Comparison of ENCODE assay signal across 1 cellular context in the genomic region with DNA sequence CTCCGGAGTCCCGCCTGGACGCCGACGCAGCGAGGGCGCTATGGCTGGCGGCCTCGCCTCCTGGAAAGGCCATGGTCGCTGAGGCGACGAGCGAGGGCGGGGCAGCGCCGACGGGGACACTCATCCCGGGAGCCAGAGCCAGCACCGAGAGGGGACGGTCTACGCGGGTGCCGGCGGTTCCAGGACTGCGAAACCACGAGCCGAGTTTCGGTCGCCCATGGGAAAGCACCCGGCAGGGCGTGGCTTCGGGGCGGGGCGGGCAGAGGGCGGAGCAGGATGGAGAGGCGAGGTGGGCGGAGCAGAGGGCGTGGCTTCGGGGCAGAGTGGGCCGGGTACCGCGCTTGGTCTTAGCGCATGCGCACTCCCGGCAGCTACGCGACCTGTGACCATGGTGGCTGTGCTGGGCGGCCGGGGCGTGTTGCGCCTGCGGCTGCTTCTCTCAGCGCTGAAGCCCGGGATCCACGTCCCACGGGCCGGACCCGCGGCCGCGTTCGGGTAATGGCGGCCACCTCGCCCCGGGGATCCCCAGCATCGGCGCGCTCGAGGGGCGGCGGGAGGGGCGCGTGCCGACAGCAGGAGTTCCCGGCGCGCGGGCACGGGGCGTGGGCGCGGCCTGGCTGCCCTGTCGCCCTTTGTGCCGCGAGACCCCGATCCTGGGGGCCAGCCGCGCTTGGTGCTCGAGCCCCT.
TF ChIP-seq lines count a peak whose summit lies in the region.

Gene BPHL (plus strand): TSS at position 359 of the 687 bp plus-strand sequence. CDS start 30 bp downstream, at position 389.

TF ChIP-seq in HepG2, 621 proteins besides CTCF, POLR2A, EP300 and RAD21 (continued from another document and continues in another):
- TF ChIP-seq, protein P1, sequence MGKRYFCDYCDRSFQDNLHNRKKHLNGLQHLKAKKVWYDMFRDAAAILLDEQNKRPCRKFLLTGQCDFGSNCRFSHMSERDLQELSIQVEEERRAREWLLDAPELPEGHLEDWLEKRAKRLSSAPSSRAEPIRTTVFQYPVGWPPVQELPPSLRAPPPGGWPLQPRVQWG (CRISPR knock-in tag; IDR thresholded peaks at IDR 0.05; ENCODE audit: borderline replicate concordance, low read depth) = no peak; the same call in 1 of the 2 replicates
- no peak for TF ChIP-seq TCF12 (IDR thresholded peaks at IDR 0.05)
- 0 out of 2 replicates have a peak, but pooled peaks have one; percentile 37 for TF ChIP-seq TCF12 (CRISPR knock-in tag; IDR thresholded peaks at IDR 0.05)
- peak; percentile 95; the same call in 1 of the 2 replicates for TF ChIP-seq NR1H2 (CRISPR knock-in tag; IDR thresholded peaks at IDR 0.05; ENCODE audit: borderline replicate concordance, low read depth)
- peak; percentile 81 for TF ChIP-seq ZNF441 (CRISPR knock-in tag; IDR thresholded peaks at IDR 0.05; ENCODE audit: borderline replicate concordance)
- no peak; the same call in 1 of the 2 replicates for TF ChIP-seq TBX3 (IDR thresholded peaks at IDR 0.05; ENCODE audit: borderline replicate concordance)
- TF ChIP-seq IKZF4 (CRISPR knock-in tag; IDR thresholded peaks at IDR 0.05; ENCODE audit: borderline replicate concordance, low read depth, not compliant biosample characterization) = peak; percentile 99
- TF ChIP-seq, protein P2, sequence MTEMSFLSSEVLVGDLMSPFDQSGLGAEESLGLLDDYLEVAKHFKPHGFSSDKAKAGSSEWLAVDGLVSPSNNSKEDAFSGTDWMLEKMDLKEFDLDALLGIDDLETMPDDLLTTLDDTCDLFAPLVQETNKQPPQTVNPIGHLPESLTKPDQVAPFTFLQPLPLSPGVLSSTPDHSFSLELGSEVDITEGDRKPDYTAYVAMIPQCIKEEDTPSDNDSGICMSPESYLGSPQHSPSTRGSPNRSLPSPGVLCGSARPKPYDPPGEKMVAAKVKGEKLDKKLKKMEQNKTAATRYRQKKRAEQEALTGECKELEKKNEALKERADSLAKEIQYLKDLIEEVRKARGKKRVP (CRISPR knock-in tag; IDR thresholded peaks at IDR 0.05) = peak in 1 of 2 experiments; percentile 70; a peak in 1 of 4 replicates
- peak; percentile 88 for TF ChIP-seq SAP130 (CRISPR knock-in tag; IDR thresholded peaks at IDR 0.05; ENCODE audit: low read depth)
- TF ChIP-seq NFYC (CRISPR knock-in tag; IDR thresholded peaks at IDR 0.05) = 0 out of 2 replicates have a peak, but pooled peaks have one; percentile 33
- TF ChIP-seq ARNT (IDR thresholded peaks at IDR 0.05) = no peak
- no peak; the same call in 1 of the 2 replicates for TF ChIP-seq RFX3 (CRISPR knock-in tag; IDR thresholded peaks at IDR 0.05)
- TF ChIP-seq RELA (CRISPR knock-in tag; IDR thresholded peaks at IDR 0.05) = peak; percentile 92
- peak; percentile 27; the same call in 1 of the 2 replicates for TF ChIP-seq SMAD1 (CRISPR knock-in tag; IDR thresholded peaks at IDR 0.05; ENCODE audit: borderline replicate concordance, low read depth)
- TF ChIP-seq ARHGAP35 (CRISPR knock-in tag; IDR thresholded peaks at IDR 0.05; ENCODE audit: borderline replicate concordance) = peak; percentile 97
- TF ChIP-seq, protein P3, sequence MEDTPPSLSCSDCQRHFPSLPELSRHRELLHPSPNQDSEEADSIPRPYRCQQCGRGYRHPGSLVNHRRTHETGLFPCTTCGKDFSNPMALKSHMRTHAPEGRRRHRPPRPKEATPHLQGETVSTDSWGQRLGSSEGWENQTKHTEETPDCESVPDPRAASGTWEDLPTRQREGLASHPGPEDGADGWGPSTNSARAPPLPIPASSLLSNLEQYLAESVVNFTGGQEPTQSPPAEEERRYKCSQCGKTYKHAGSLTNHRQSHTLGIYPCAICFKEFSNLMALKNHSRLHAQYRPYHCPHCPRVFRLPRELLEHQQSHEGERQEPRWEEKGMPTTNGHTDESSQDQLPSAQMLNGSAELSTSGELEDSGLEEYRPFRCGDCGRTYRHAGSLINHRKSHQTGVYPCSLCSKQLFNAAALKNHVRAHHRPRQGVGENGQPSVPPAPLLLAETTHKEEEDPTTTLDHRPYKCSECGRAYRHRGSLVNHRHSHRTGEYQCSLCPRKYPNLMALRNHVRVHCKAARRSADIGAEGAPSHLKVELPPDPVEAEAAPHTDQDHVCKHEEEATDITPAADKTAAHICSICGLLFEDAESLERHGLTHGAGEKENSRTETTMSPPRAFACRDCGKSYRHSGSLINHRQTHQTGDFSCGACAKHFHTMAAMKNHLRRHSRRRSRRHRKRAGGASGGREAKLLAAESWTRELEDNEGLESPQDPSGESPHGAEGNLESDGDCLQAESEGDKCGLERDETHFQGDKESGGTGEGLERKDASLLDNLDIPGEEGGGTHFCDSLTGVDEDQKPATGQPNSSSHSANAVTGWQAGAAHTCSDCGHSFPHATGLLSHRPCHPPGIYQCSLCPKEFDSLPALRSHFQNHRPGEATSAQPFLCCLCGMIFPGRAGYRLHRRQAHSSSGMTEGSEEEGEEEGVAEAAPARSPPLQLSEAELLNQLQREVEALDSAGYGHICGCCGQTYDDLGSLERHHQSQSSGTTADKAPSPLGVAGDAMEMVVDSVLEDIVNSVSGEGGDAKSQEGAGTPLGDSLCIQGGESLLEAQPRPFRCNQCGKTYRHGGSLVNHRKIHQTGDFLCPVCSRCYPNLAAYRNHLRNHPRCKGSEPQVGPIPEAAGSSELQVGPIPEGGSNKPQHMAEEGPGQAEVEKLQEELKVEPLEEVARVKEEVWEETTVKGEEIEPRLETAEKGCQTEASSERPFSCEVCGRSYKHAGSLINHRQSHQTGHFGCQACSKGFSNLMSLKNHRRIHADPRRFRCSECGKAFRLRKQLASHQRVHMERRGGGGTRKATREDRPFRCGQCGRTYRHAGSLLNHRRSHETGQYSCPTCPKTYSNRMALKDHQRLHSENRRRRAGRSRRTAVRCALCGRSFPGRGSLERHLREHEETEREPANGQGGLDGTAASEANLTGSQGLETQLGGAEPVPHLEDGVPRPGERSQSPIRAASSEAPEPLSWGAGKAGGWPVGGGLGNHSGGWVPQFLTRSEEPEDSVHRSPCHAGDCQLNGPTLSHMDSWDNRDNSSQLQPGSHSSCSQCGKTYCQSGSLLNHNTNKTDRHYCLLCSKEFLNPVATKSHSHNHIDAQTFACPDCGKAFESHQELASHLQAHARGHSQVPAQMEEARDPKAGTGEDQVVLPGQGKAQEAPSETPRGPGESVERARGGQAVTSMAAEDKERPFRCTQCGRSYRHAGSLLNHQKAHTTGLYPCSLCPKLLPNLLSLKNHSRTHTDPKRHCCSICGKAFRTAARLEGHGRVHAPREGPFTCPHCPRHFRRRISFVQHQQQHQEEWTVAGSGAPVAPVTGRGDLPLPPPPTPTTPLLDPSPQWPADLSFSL (CRISPR knock-in tag; IDR thresholded peaks at IDR 0.05) = peak; percentile 55; the same call in 1 of the 2 replicates
- TF ChIP-seq TRIM24 (CRISPR knock-in tag; IDR thresholded peaks at IDR 0.05) = no peak
- TF ChIP-seq TOE1 (CRISPR knock-in tag; IDR thresholded peaks at IDR 0.05) = 0 out of 2 replicates have a peak, but pooled peaks have one; percentile 84
- TF ChIP-seq ZNF713 (CRISPR knock-in tag; IDR thresholded peaks at IDR 0.05) = no peak
- TF ChIP-seq ZBTB4 (CRISPR knock-in tag; IDR thresholded peaks at IDR 0.05; ENCODE audit: borderline replicate concordance) = peak; percentile 51
- TF ChIP-seq NR2F1 (CRISPR knock-in tag; IDR thresholded peaks at IDR 0.05) = peak; percentile 20 to 31; a peak in 2 of 4 replicates
- no peak for TF ChIP-seq ZNF468 (CRISPR knock-in tag; IDR thresholded peaks at IDR 0.05)
- peak; percentile 69 for TF ChIP-seq ZMYM4 (CRISPR knock-in tag; IDR thresholded peaks at IDR 0.05)
- peak; percentile 54 for TF ChIP-seq SRSF1 (optimal IDR thresholded peaks at IDR 0.05; ENCODE audit: low read depth, low read length)
- TF ChIP-seq ZNF317 (CRISPR knock-in tag; IDR thresholded peaks at IDR 0.05) = peak; percentile 83
- no peak for TF ChIP-seq PBX2 (CRISPR knock-in tag; IDR thresholded peaks at IDR 0.05)
- TF ChIP-seq PHF8 (CRISPR knock-in tag; IDR thresholded peaks at IDR 0.05) = peak; percentile 96
- no peak; the same call in 1 of the 2 replicates for TF ChIP-seq ZNF12 (CRISPR knock-in tag; IDR thresholded peaks at IDR 0.05)
- TF ChIP-seq ZNF75D (CRISPR knock-in tag; IDR thresholded peaks at IDR 0.05; ENCODE audit: borderline replicate concordance) = no peak
- TF ChIP-seq MAFG (CRISPR knock-in tag; IDR thresholded peaks at IDR 0.05) = 0 out of 2 replicates have a peak, but pooled peaks have one; percentile 48
- peak; percentile 89 for TF ChIP-seq ZNF678 (CRISPR knock-in tag; IDR thresholded peaks at IDR 0.05)
- peak; percentile 69 for TF ChIP-seq FOXO1 (CRISPR knock-in tag; IDR thresholded peaks at IDR 0.05)
- TF ChIP-seq KDM1A (CRISPR knock-in tag; IDR thresholded peaks at IDR 0.05) = no peak
- peak; percentile 99 for TF ChIP-seq ZNF547 (CRISPR knock-in tag; IDR thresholded peaks at IDR 0.05)
- peak; percentile 71 for TF ChIP-seq ZNF781 (CRISPR knock-in tag; IDR thresholded peaks at IDR 0.05; ENCODE audit: borderline replicate concordance, not compliant biosample characterization)
- TF ChIP-seq USF2 (IDR thresholded peaks at IDR 0.05; ENCODE audit: low read depth, low read length) = no peak
- TF ChIP-seq USF2 (CRISPR knock-in tag; IDR thresholded peaks at IDR 0.05; ENCODE audit: borderline replicate concordance) = no peak; the same call in 1 of the 2 replicates
- TF ChIP-seq POLR2AphosphoS5 (IDR thresholded peaks at IDR 0.05; ENCODE audit: low read depth, low read length) = peak; percentile 92
- peak; percentile 78; the same call in 1 of the 2 replicates for TF ChIP-seq E2F2 (CRISPR knock-in tag; IDR thresholded peaks at IDR 0.05; ENCODE audit: borderline replicate concordance)
- TF ChIP-seq PLRG1 (conservative IDR thresholded peaks at IDR 0.05) = no peak
- TF ChIP-seq, protein P4, sequence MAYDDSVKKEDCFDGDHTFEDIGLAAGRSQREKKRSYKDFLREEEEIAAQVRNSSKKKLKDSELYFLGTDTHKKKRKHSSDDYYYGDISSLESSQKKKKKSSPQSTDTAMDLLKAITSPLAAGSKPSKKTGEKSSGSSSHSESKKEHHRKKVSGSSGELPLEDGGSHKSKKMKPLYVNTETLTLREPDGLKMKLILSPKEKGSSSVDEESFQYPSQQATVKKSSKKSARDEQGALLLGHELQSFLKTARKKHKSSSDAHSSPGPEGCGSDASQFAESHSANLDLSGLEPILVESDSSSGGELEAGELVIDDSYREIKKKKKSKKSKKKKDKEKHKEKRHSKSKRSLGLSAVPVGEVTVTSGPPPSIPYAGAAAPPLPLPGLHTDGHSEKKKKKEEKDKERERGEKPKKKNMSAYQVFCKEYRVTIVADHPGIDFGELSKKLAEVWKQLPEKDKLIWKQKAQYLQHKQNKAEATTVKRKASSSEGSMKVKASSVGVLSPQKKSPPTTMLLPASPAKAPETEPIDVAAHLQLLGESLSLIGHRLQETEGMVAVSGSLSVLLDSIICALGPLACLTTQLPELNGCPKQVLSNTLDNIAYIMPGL (CRISPR knock-in tag; IDR thresholded peaks at IDR 0.05; ENCODE audit: borderline replicate concordance in 1 of 2, low read depth in 1 of 2) = peak; percentile 88 to 93
- TF ChIP-seq ZFY (CRISPR knock-in tag; IDR thresholded peaks at IDR 0.05) = peak; percentile 91
- TF ChIP-seq ZNF567 (CRISPR knock-in tag; IDR thresholded peaks at IDR 0.05; ENCODE audit: borderline replicate concordance) = peak; percentile 85; the same call in 1 of the 2 replicates
- peak; percentile 59; the same call in 1 of the 2 replicates for TF ChIP-seq ZFP36L2 (CRISPR knock-in tag; IDR thresholded peaks at IDR 0.05)
